Comparison of ENCODE assay signal across 15 cellular contexts in the genomic region with DNA sequence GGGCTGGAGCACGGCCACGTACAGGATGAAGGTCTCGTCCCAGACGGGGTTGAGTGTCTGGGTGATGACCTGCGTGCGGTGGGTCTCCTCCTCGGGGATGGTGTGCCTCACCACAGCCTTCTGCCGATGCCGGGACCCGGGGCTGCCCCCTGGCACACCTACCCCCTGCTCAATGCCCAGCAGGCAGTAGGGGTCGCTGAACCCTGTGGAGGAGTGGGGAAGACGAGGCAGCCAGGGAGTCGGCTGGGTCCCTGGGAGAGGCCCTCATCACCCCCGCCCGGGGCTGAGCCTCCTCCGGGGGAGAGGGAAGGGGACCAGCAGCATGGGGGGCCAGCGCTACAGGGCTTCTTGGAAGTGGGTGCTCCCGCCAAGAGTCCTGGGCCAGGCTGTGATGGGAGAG. TPM values are rescaled to one million over a fixed set of nuclear protein-coding genes. Genes with fewer than 3 reads are reported as not detected.
DNase-seq lines count a peak whose midpoint lies in the region; ATAC-seq, FAIRE-seq and TF ChIP-seq lines count a peak whose summit lies in the region.
"Had no signal": no experiment of that assay in that cellular context is flagged by ENCODE, and none has a peak within 500 bp of the region (broad histone marks: within the 10 kb centered on the region; RNA-seq: fewer than 3 reads in every experiment).

No MANE protein-coding gene starts in this region.

- peaks cover 27% of the 10 kb centered on the region for H3K4me1 Mint-ChIP-seq in activated CD4-positive, alpha-beta memory T cell treated with anti-CD3 and anti-CD28 coated beads, Interleukin-2, amount 10 ng/mL, durations not matched to agents 7 days and 5 days
- H3K4me1 Mint-ChIP-seq in endothelial cell (ENCODE audit: unreplicated experiment) (peaks cover 18% of the 10 kb centered on the region), mesothelial cell of epicardium (peaks cover 19% of the 10 kb centered on the region)

- H3K27me3 Mint-ChIP-seq in activated CD4-positive, alpha-beta memory T cell treated with anti-CD3 and anti-CD28 coated beads, Interleukin-2, amount 10 ng/mL, durations not matched to agents 7 days and 5 days: no peaks in the 10 kb centered on the region
- H3K27me3 Mint-ChIP-seq in endothelial cell (ENCODE audit: unreplicated experiment) (peaks cover 8% of the 10 kb centered on the region), mesothelial cell of epicardium (ENCODE audit: low read depth) (no peaks in the 10 kb centered on the region)

- no peak for ATAC-seq in left ventricle myocardium superior
- no peak for ATAC-seq in lower lobe of right lung
- ATAC-seq: psoas muscle had no signal

- no peak overlapping the region for H3K27ac Mint-ChIP-seq in activated CD4-positive, alpha-beta memory T cell treated with anti-CD3 and anti-CD28 coated beads, Interleukin-2, amount 10 ng/mL, durations not matched to agents 7 days and 5 days
- H3K27ac Mint-ChIP-seq in endothelial cell (ENCODE audit: unreplicated experiment) (no peak overlapping the region), mesothelial cell of epicardium (no peak overlapping the region)

- no peak for TF ChIP-seq POLR2A in stomach (IDR thresholded peaks at IDR 0.05)
- no peak for TF ChIP-seq POLR2A in H54 (IDR thresholded peaks at IDR 0.05; ENCODE audit: low read depth, low read length)

- peak; percentile 27 for DNase-seq in left ventricle myocardium superior
- DNase-seq in left ventricle myocardium inferior: no peak
- no peak for DNase-seq in activated CD4-positive, alpha-beta memory T cell treated with anti-CD3 and anti-CD28 coated beads, Interleukin-2, amount 10 ng/mL, durations not matched to agents 7 days and 5 days
- no peak for DNase-seq in lower lobe of right lung
- no peak for DNase-seq in stomach
- DNase-seq in endothelial cell (ENCODE audit: low spot score): no peak
- DNase-seq in H54 (ENCODE audit: insufficient read length, low spot score): no peak
- no peak for DNase-seq in mesothelial cell of epicardium (ENCODE audit: low spot score in 2 of 2, unreplicated experiment in 2 of 2)
- DNase-seq: activated gamma-delta T cell treated with Interleukin-2 at 50 U/mL for 16 hours, DMS53, hypothalamus, NCI-H345, psoas muscle, substantia nigra, T-helper 9 cell had no signal

- TF ChIP-seq EP300 in stomach (IDR thresholded peaks at IDR 0.05): no peak

- POLR2A ChIA-PET in activated CD4-positive, alpha-beta memory T cell treated with anti-CD3 and anti-CD28 coated beads, Interleukin-2, amount 10 ng/mL, durations not matched to agents 7 days and 5 days (lab: Charles Lee): interaction anchor here (0.6 to 8.7 kb wide), 11 partner anchors 8 to 77 kb away, joined by 3 to 87 read pairs (median 18); partner anchors contain the start of genes GALK1, TRIM65, UNK and WBP2

- H3K9me3 Mint-ChIP-seq in activated CD4-positive, alpha-beta memory T cell treated with anti-CD3 and anti-CD28 coated beads, Interleukin-2, amount 10 ng/mL, durations not matched to agents 7 days and 5 days: no peaks in the 10 kb centered on the region
- no peaks in the 10 kb centered on the region for H3K9me3 Mint-ChIP-seq in endothelial cell (ENCODE audit: unreplicated experiment)
- no peaks in the 10 kb centered on the region for H3K9me3 Mint-ChIP-seq in mesothelial cell of epicardium

- H3K4me3 ChIP-seq in left ventricle myocardium inferior (no peak overlapping the region), lower lobe of right lung (peak overlapping the region; percentile 59), stomach (peak overlapping the region in 1 of 4 donors; percentile 40)

- no peak overlapping the region for H3K27ac ChIP-seq in left ventricle myocardium inferior (replicated peaks)
- H3K27ac ChIP-seq in lower lobe of right lung: peak overlapping the region; percentile 90
- H3K27ac ChIP-seq in stomach: peak overlapping the region; percentile 12 to 99 (median 91)
- H3K27ac ChIP-seq: psoas muscle had no signal

- WGBS in stomach, 5 donors: 85 to 91% (median 88%) methylated on average over 7 to 18 of the region's 18 CpGs

- H3K9me3 ChIP-seq in left ventricle myocardium inferior (replicated peaks) (no peaks in the 10 kb centered on the region), lower lobe of right lung (no peaks in the 10 kb centered on the region), stomach (no peaks in the 10 kb centered on the region)
- H3K9me3 ChIP-seq: psoas muscle had no signal

- H3K36me3 ChIP-seq in left ventricle myocardium inferior (peaks cover 16% of the 10 kb centered on the region), lower lobe of right lung (peaks cover 41% of the 10 kb centered on the region), stomach (peaks cover 19 to 59% (median 38%) of the 10 kb centered on the region in 4 donors)

- intact Hi-C loops in left ventricle myocardium superior (cut with micrococcal nuclease) (no loop called here), left ventricle myocardium inferior (cut with micrococcal nuclease) (no loop called here), lower lobe of right lung (cut with DNase I) (no loop called here), stomach (cut with DNase I; ENCODE audit: low total_unique reads) (no loop called here)

- TF ChIP-seq CTCF in left ventricle myocardium inferior (IDR thresholded peaks at IDR 0.05; ENCODE audit: borderline replicate concordance): no peak
- TF ChIP-seq CTCF in lower lobe of right lung (IDR thresholded peaks at IDR 0.05): no peak
- no peak for TF ChIP-seq CTCF in stomach (IDR thresholded peaks at IDR 0.05)
- no peak for TF ChIP-seq CTCF in endothelial cell (IDR thresholded peaks at IDR 0.05; ENCODE audit: unreplicated experiment)
- no peak for TF ChIP-seq CTCF in mesothelial cell of epicardium (IDR thresholded peaks at IDR 0.05; ENCODE audit: unreplicated experiment)

- no peak for FAIRE-seq in H54 (lab: Jason Lieb, UNC)

- H3K4me1 ChIP-seq in left ventricle myocardium inferior: peaks cover 49% of the 10 kb centered on the region
- peaks cover 53% of the 10 kb centered on the region for H3K4me1 ChIP-seq in lower lobe of right lung
- H3K4me1 ChIP-seq in stomach: peaks cover 30 to 56% (median 37%) of the 10 kb centered on the region in 4 donors

- H3K4me3 Mint-ChIP-seq in activated CD4-positive, alpha-beta memory T cell treated with anti-CD3 and anti-CD28 coated beads, Interleukin-2, amount 10 ng/mL, durations not matched to agents 7 days and 5 days: peak overlapping the region; percentile 97
- H3K4me3 Mint-ChIP-seq in endothelial cell (ENCODE audit: unreplicated experiment): no peak overlapping the region
- no peak overlapping the region for H3K4me3 Mint-ChIP-seq in mesothelial cell of epicardium

- CTCF ChIA-PET in activated CD4-positive, alpha-beta memory T cell treated with anti-CD3 and anti-CD28 coated beads, Interleukin-2, amount 10 ng/mL, durations not matched to agents 7 days and 5 days (lab: Charles Lee): interaction anchor here (1.8 to 6.9 kb wide), 3 partner anchors 16 to 89 kb away, joined by 5 to 85 read pairs (median 7); partner anchors contain the start of gene WBP2

- peaks cover 51% of the 10 kb centered on the region for H3K36me3 Mint-ChIP-seq in activated CD4-positive, alpha-beta memory T cell treated with anti-CD3 and anti-CD28 coated beads, Interleukin-2, amount 10 ng/mL, durations not matched to agents 7 days and 5 days (ENCODE audit: low read depth)
- H3K36me3 Mint-ChIP-seq in endothelial cell (ENCODE audit: low read depth, unreplicated experiment): no peaks in the 10 kb centered on the region
- peaks cover 7% of the 10 kb centered on the region for H3K36me3 Mint-ChIP-seq in mesothelial cell of epicardium

- H3K27me3 ChIP-seq in left ventricle myocardium inferior (ENCODE audit: low read depth): no peaks in the 10 kb centered on the region
- no peaks in the 10 kb centered on the region for H3K27me3 ChIP-seq in lower lobe of right lung (ENCODE audit: low read depth)
- no peaks in the 10 kb centered on the region for H3K27me3 ChIP-seq in stomach

RNA-seq across cellular contexts. Expression of gene UNC13D, which starts 1.8 kb away (rescaled TPM):
- total RNA-seq in left ventricle myocardium superior (8.6 TPM), left ventricle myocardium inferior (13.3 TPM), lower lobe of right lung (118 TPM), stomach (10 to 100 TPM in 4 of 5 donors, 1 to 10 TPM in 1; 9.0 to 45.5 (median 25.5) TPM), endothelial cell (ENCODE audit: unreplicated experiment) (11.5 TPM), mesothelial cell of epicardium (6.0 to 7.7 TPM (median 6.8 TPM) in 3 replicates)
- total RNA-seq in activated CD4-positive, alpha-beta memory T cell treated with anti-CD3 and anti-CD28 coated beads, Interleukin-2, amount 10 ng/mL, durations not matched to agents 7 days and 5 days: 100 to 1,000 TPM; 179 to 190 TPM
- 10 to 100 TPM in 2 of 3 donors, 1 to 10 TPM in 1; 6.4 to 18.5 (median 17.9) TPM for polyA plus RNA-seq in stomach

RNA-seq across cellular contexts. Expression of gene WBP2, which starts 12.7 kb away (rescaled TPM):
- total RNA-seq in left ventricle myocardium superior (152 TPM), left ventricle myocardium inferior (144 TPM), lower lobe of right lung (145 TPM), stomach (100 to 1,000 TPM in 1 of 5 donors, 10 to 100 TPM in 4; 28.6 to 122 (median 46.1) TPM), endothelial cell (ENCODE audit: unreplicated experiment) (69.6 TPM), mesothelial cell of epicardium (42.3 to 46.0 TPM (median 45.8 TPM) in 3 replicates)
- 100 to 1,000 TPM; 107 to 114 TPM for total RNA-seq in activated CD4-positive, alpha-beta memory T cell treated with anti-CD3 and anti-CD28 coated beads, Interleukin-2, amount 10 ng/mL, durations not matched to agents 7 days and 5 days
- polyA plus RNA-seq in stomach: 100 to 1,000 TPM in 1 of 3 donors, 10 to 100 TPM in 2; 87.3 to 104 (median 98.6) TPM

RNA-seq across cellular contexts. Expression of gene TRIM47, which starts 36.0 kb away (rescaled TPM):
- total RNA-seq in left ventricle myocardium superior (24.4 TPM), left ventricle myocardium inferior (27.5 TPM), lower lobe of right lung (21.0 TPM), stomach (10 to 100 TPM in 4 of 5 donors, 1 to 10 TPM in 1; 3.5 to 40.4 (median 11.9) TPM), endothelial cell (ENCODE audit: unreplicated experiment) (4.4 TPM), mesothelial cell of epicardium (2.8 to 3.1 TPM (median 2.9 TPM) in 3 replicates)
- 10 to 100 TPM; 31.9 to 33.8 TPM for total RNA-seq in activated CD4-positive, alpha-beta memory T cell treated with anti-CD3 and anti-CD28 coated beads, Interleukin-2, amount 10 ng/mL, durations not matched to agents 7 days and 5 days
- polyA plus RNA-seq in stomach: 10 to 100 TPM; 24.2 to 34.7 (median 28.4) TPM

RNA-seq across cellular contexts. Expression of gene TRIM65, which starts 54.3 kb away (rescaled TPM):
- 11.4 TPM for total RNA-seq in left ventricle myocardium superior
- 10.2 TPM for total RNA-seq in left ventricle myocardium inferior
- total RNA-seq in activated CD4-positive, alpha-beta memory T cell treated with anti-CD3 and anti-CD28 coated beads, Interleukin-2, amount 10 ng/mL, durations not matched to agents 7 days and 5 days: 10 to 100 TPM; 24.9 to 26.1 TPM
- 32.4 TPM for total RNA-seq in lower lobe of right lung
- total RNA-seq in stomach: 10 to 100 TPM in 3 of 5 donors, 1 to 10 TPM in 1, not detected in 1; 9.2 to 26.6 (median 16.9) TPM
- 10 to 100 TPM in 1 of 3 donors, 1 to 10 TPM in 2; 8.1 to 10.6 (median 9.5) TPM for polyA plus RNA-seq in stomach
- total RNA-seq in endothelial cell (ENCODE audit: unreplicated experiment): 14.1 TPM
- 21.2 to 21.9 TPM (median 21.4 TPM) in 3 replicates for total RNA-seq in mesothelial cell of epicardium

RNA-seq across cellular contexts. Expression of gene UNK, which starts 57.8 kb away (rescaled TPM):
- total RNA-seq in left ventricle myocardium superior (14.8 TPM), left ventricle myocardium inferior (14.7 TPM), lower lobe of right lung (31.1 TPM), stomach (100 to 1,000 TPM in 1 of 5 donors, 10 to 100 TPM in 3, 1 to 10 TPM in 1; 3.5 to 102 (median 33.0) TPM), endothelial cell (ENCODE audit: unreplicated experiment) (28.8 TPM), mesothelial cell of epicardium (63.4 to 66.4 TPM (median 65.4 TPM) in 3 replicates)
- total RNA-seq in activated CD4-positive, alpha-beta memory T cell treated with anti-CD3 and anti-CD28 coated beads, Interleukin-2, amount 10 ng/mL, durations not matched to agents 7 days and 5 days: 10 to 100 TPM; 26.1 TPM
- 10 to 100 TPM; 13.5 to 17.3 (median 15.1) TPM for polyA plus RNA-seq in stomach
